35 cellular contexts compared by ENCODE assay signal in genomic region chr22:29925402-29925801, GRCh38.
"Had no signal": no experiment of that assay in that cellular context is flagged by ENCODE, and none has a peak within 500 bp of the region (broad histone marks: within the 10 kb centered on the region; RNA-seq: fewer than 3 reads in every experiment).

No MANE protein-coding gene starts in this region.

- H3K27me3 ChIP-seq: adrenal gland, body of pancreas, brain microvascular endothelial cell, breast epithelium had no signal

- H3K9me3 Mint-ChIP-seq: activated CD4-positive, alpha-beta T cell treated with anti-CD3 and anti-CD28 coated beads, Interleukin-2, amount 10 ng/mL, durations not matched to agents 24 days and 14 days; activated naive CD4-positive, alpha-beta T cell treated with anti-CD3 and anti-CD28 coated beads, Interleukin-2, amount 10 ng/mL, durations not matched to agents 7 days and 5 days; activated naive CD4-positive, alpha-beta T cell treated with anti-CD3 and anti-CD28 coated beads, Interleukin-2, amount 50 U/mL, for 72 hours; activated T-cell treated with anti-CD3 and anti-CD28 coated beads, Interleukin-2, amount 50 U/mL, for 4 hours; activated T-cell treated with anti-CD3 and anti-CD28 coated beads, Interleukin-2, amount 50 U/mL, for 72 hours; activated T-helper 1 cell treated with anti-CD3 and anti-CD28 coated beads, Interleukin-12 subunit alpha, Interleukin-12 subunit beta, Interleukin-2, Interleukin-4 antibody, amounts not matched to agents 30 ng/mL and 10 ng/mL and 1 ng/mL, durations not matched to agents 14 hours and 24 hours and 36 hours; activated T-helper 17 cell treated with anti-CD3 and anti-CD28 coated beads, Interleukin-2, amount 50 U/mL, for 72 hours; T-helper 1 cell treated with Interleukin-12 subunit alpha and Interleukin-12 subunit beta and Interleukin-4 antibody, amounts not matched to agents 30 μg/mL and 1 μg/mL, for 36 hours; T-helper 2 cell treated with Interferon-gamma antibody and Interleukin-4, amounts not matched to agents 5 μg/mL and 100 μg/mL, for 36 hours had no signal

- H3K4me3 Mint-ChIP-seq: activated B cell treated with CpG ODN at 0.5 μM for 24 hours; activated CD4-positive, alpha-beta memory T cell treated with anti-CD3 and anti-CD28 coated beads for 36 hours; activated CD4-positive, alpha-beta T cell treated with anti-CD3 and anti-CD28 coated beads, Interleukin-2, amount 10 ng/mL, durations not matched to agents 24 days and 14 days; activated CD8-positive, alpha-beta T cell treated with anti-CD3 and anti-CD28 coated beads for 36 hours; activated naive CD4-positive, alpha-beta T cell treated with anti-CD3 and anti-CD28 coated beads, Interleukin-2, amount 10 ng/mL, durations not matched to agents 7 days and 5 days; activated naive CD8-positive, alpha-beta T cell treated with anti-CD3 and anti-CD28 coated beads for 36 hours; activated T-cell treated with anti-CD3 and anti-CD28 coated beads, Interleukin-2, amount 50 U/mL, for 4 hours; activated T-cell treated with anti-CD3 and anti-CD28 coated beads, Interleukin-2, amount 50 U/mL, for 72 hours; activated T-helper 1 cell treated with anti-CD3 and anti-CD28 coated beads, Interleukin-12 subunit alpha, Interleukin-12 subunit beta, Interleukin-2, Interleukin-4 antibody, amounts not matched to agents 30 ng/mL and 10 ng/mL and 1 ng/mL, durations not matched to agents 14 hours and 24 hours and 36 hours; activated T-helper 17 cell treated with anti-CD3 and anti-CD28 coated beads, Interleukin-2, amount 50 U/mL, for 72 hours; T-helper 1 cell treated with Interleukin-12 subunit alpha and Interleukin-12 subunit beta and Interleukin-4 antibody, amounts not matched to agents 30 μg/mL and 1 μg/mL, for 36 hours; T-helper 2 cell treated with Interferon-gamma antibody and Interleukin-4, amounts not matched to agents 5 μg/mL and 100 μg/mL, for 36 hours had no signal

- ATAC-seq: activated CD8-positive, alpha-beta T cell treated with anti-CD3 and anti-CD28 coated beads for 36 hours; activated naive CD4-positive, alpha-beta T cell treated with anti-CD3 and anti-CD28 coated beads, Interleukin-2, amount 50 U/mL, for 72 hours; activated T-cell treated with anti-CD3 and anti-CD28 coated beads, Interleukin-2, amount 50 U/mL, for 4 hours; activated T-cell treated with anti-CD3 and anti-CD28 coated beads, Interleukin-2, amount 50 U/mL, for 72 hours; activated T-helper 17 cell treated with anti-CD3 and anti-CD28 coated beads, Interleukin-2, amount 50 U/mL, for 72 hours; body of pancreas had no signal

- H3K36me3 ChIP-seq: adrenal gland, brain microvascular endothelial cell, breast epithelium had no signal

- H3K27ac Mint-ChIP-seq: activated B cell treated with CpG ODN at 0.5 μM for 24 hours; activated CD4-positive, alpha-beta memory T cell treated with anti-CD3 and anti-CD28 coated beads for 36 hours; activated CD4-positive, alpha-beta T cell treated with anti-CD3 and anti-CD28 coated beads, Interleukin-2, amount 10 ng/mL, durations not matched to agents 24 days and 14 days; activated CD8-positive, alpha-beta T cell treated with anti-CD3 and anti-CD28 coated beads for 36 hours; activated naive CD4-positive, alpha-beta T cell treated with anti-CD3 and anti-CD28 coated beads, Interleukin-2, amount 50 U/mL, for 72 hours; activated naive CD8-positive, alpha-beta T cell treated with anti-CD3 and anti-CD28 coated beads for 36 hours; activated T-cell treated with anti-CD3 and anti-CD28 coated beads, Interleukin-2, amount 50 U/mL, for 72 hours; activated T-helper 1 cell treated with anti-CD3 and anti-CD28 coated beads, Interleukin-12 subunit alpha, Interleukin-12 subunit beta, Interleukin-2, Interleukin-4 antibody, amounts not matched to agents 30 ng/mL and 10 ng/mL and 1 ng/mL, durations not matched to agents 14 hours and 24 hours and 36 hours; activated T-helper 17 cell treated with anti-CD3 and anti-CD28 coated beads, Interleukin-2, amount 50 U/mL, for 72 hours; T-helper 1 cell treated with Interleukin-12 subunit alpha and Interleukin-12 subunit beta and Interleukin-4 antibody, amounts not matched to agents 30 μg/mL and 1 μg/mL, for 36 hours; T-helper 2 cell treated with Interferon-gamma antibody and Interleukin-4, amounts not matched to agents 5 μg/mL and 100 μg/mL, for 36 hours had no signal

- H3K4me1 Mint-ChIP-seq: activated CD4-positive, alpha-beta T cell treated with anti-CD3 and anti-CD28 coated beads, Interleukin-2, amount 10 ng/mL, durations not matched to agents 24 days and 14 days; activated naive CD4-positive, alpha-beta T cell treated with anti-CD3 and anti-CD28 coated beads, Interleukin-2, amount 10 ng/mL, durations not matched to agents 7 days and 5 days had no signal

- H3K4me1 ChIP-seq: body of pancreas, breast epithelium had no signal

- H3K27me3 Mint-ChIP-seq: activated B cell treated with CpG ODN at 0.5 μM for 24 hours; activated CD4-positive, alpha-beta memory T cell treated with anti-CD3 and anti-CD28 coated beads for 36 hours; activated CD4-positive, alpha-beta T cell treated with anti-CD3 and anti-CD28 coated beads, Interleukin-2, amount 10 ng/mL, durations not matched to agents 24 days and 14 days; activated CD8-positive, alpha-beta T cell treated with anti-CD3 and anti-CD28 coated beads for 36 hours; activated naive CD4-positive, alpha-beta T cell treated with anti-CD3 and anti-CD28 coated beads, Interleukin-2, amount 10 ng/mL, durations not matched to agents 7 days and 5 days; activated naive CD8-positive, alpha-beta T cell treated with anti-CD3 and anti-CD28 coated beads for 36 hours; activated T-helper 17 cell treated with anti-CD3 and anti-CD28 coated beads, Interleukin-2, amount 50 U/mL, for 72 hours had no signal

- H3K9me3 ChIP-seq: body of pancreas, breast epithelium had no signal

- H3K36me3 Mint-ChIP-seq: activated naive CD4-positive, alpha-beta T cell treated with anti-CD3 and anti-CD28 coated beads, Interleukin-2, amount 10 ng/mL, durations not matched to agents 7 days and 5 days; activated naive CD4-positive, alpha-beta T cell treated with anti-CD3 and anti-CD28 coated beads, Interleukin-2, amount 50 U/mL, for 72 hours had no signal

- H3K4me3 ChIP-seq: adrenal gland, body of pancreas, breast epithelium had no signal

- DNase-seq: activated B cell treated with CpG ODN at 0.5 μM for 24 hours; activated CD4-positive, alpha-beta memory T cell treated with anti-CD3 and anti-CD28 coated beads for 36 hours; activated CD4-positive, alpha-beta T cell treated with anti-CD3 and anti-CD28 coated beads for 4 hours; activated CD4-positive, alpha-beta T cell treated with anti-CD3 and anti-CD28 coated beads, Interleukin-2, amount 10 ng/mL, durations not matched to agents 24 days and 14 days; activated CD4-positive, alpha-beta T cell treated with anti-CD3 and anti-CD28 coated beads, Interleukin-2, amount 50 U/mL, for 1 hour; activated CD4-positive, alpha-beta T cell treated with anti-CD3 and anti-CD28 coated beads, Interleukin-2, amount 50 U/mL, for 4 hours; activated CD4-positive, CD25-positive, alpha-beta regulatory T cell treated with anti-CD3 and anti-CD28 coated beads, Interleukin-2, amount 50 U/mL, for 72 hours; activated CD8-positive, alpha-beta memory T cell treated with anti-CD3 and anti-CD28 coated beads, Interleukin-2, amount 50 U/mL, for 4 hours; activated CD8-positive, alpha-beta T cell treated with anti-CD3 and anti-CD28 coated beads for 36 hours; activated effector memory CD4-positive, alpha-beta T cell treated with anti-CD3 and anti-CD28 coated beads, Interleukin-2, amount 50 U/mL, for 16 hours; activated gamma-delta T cell treated with Interleukin-2 at 50 U/mL for 16 hours; activated naive CD4-positive, alpha-beta T cell; activated naive CD4-positive, alpha-beta T cell treated with anti-CD3 and anti-CD28 coated beads, Interleukin-2, amount 10 ng/mL, durations not matched to agents 7 days and 5 days; activated naive CD8-positive, alpha-beta T cell treated with anti-CD3 and anti-CD28 coated beads for 36 hours; activated T-cell treated with anti-CD3 and anti-CD28 coated beads for 4 hours; activated T-cell treated with anti-CD3 and anti-CD28 coated beads, Interleukin-2, amount 50 U/mL, for 1 hour; activated T-cell treated with anti-CD3 and anti-CD28 coated beads, Interleukin-2, amount 50 U/mL, for 4 hours; activated T-cell treated with anti-CD3 and anti-CD28 coated beads, Interleukin-2, amount 50 U/mL, for 72 hours; adrenal gland; amniotic stem cell; aorta; body of pancreas; brain microvascular endothelial cell; central memory CD4-positive, alpha-beta T cell; cerebellar nuclear complex; SW 1271; T-helper 1 cell; T-helper 2 cell; T-helper 9 cell had no signal
